11 cellular contexts compared by ENCODE assay signal in genomic region chr10:119377905-119378736, GRCh38.
A peak's percentile ranks its signal among the peaks of the same experiment; 100 is the strongest.
DNase-seq lines count a peak whose midpoint lies in the region; ATAC-seq and TF ChIP-seq lines count a peak whose summit lies in the region.
"Had no signal": no experiment of that assay in that cellular context is flagged by ENCODE, and none has a peak within 500 bp of the region (broad histone marks: within the 10 kb centered on the region; RNA-seq: fewer than 3 reads in every experiment).

No MANE protein-coding gene starts in this region.

- H3K27ac ChIP-seq in spleen: peak overlapping the region in 2 of 8 donors; percentile 28 to 48

- no peak for TF ChIP-seq POLR2A in spleen (IDR thresholded peaks at IDR 0.05)

- TF ChIP-seq CTCF in spleen (IDR thresholded peaks at IDR 0.05 in 8 of 11, conservative IDR thresholded peaks at IDR 0.05 in 3 of 11): no peak

- peak; percentile 69 for DNase-seq in NCI-H524 treated with DMSO at 0.1 percent for 48 hours (lab: John Stamatoyannopoulos, UW)
- DNase-seq in left ventricle myocardium superior: peak; percentile 76
- peak; percentile 70 for DNase-seq in spleen
- DNase-seq in activated naive CD8-positive, alpha-beta T cell treated with anti-CD3 and anti-CD28 coated beads, Interleukin-2, amount 50 U/mL, for 24 hours: no peak
- DNase-seq: activated CD8-positive, alpha-beta memory T cell treated with anti-CD3 and anti-CD28 coated beads, Interleukin-2, amount 50 U/mL, for 48 hours; NCI-H1436 treated with DMSO at 0.1 percent for 48 hours; stimulated activated CD4-positive, alpha-beta T cell treated with anti-CD3 and anti-CD28 coated beads, Interleukin-15, amount 100 ng/mL, for 24 hours had no signal

- H3K9me3 Mint-ChIP-seq in activated naive CD8-positive, alpha-beta T cell treated with anti-CD3 and anti-CD28 coated beads, Interleukin-2, amount 50 U/mL, for 24 hours: no peaks in the 10 kb centered on the region
- H3K9me3 Mint-ChIP-seq: naive thymus-derived CD8-positive, alpha-beta T cell had no signal

- no peaks in the 10 kb centered on the region for H3K27me3 ChIP-seq in spleen (replicated peaks in 1 of 7)

- intact Hi-C loops in left ventricle myocardium superior (cut with micrococcal nuclease) (no loop called here), spleen (cut with DNase I; ENCODE audit: low total_unique reads) (no loop called here)

- ATAC-seq in left ventricle myocardium superior (peak; percentile 83), GM21447 (IDR thresholded peaks at IDR 0.05; ENCODE audit: unreplicated experiment) (no peak), GM19023 (IDR thresholded peaks at IDR 0.05; ENCODE audit: unreplicated experiment) (no peak)
- no peak for ATAC-seq in activated naive CD8-positive, alpha-beta T cell treated with anti-CD3 and anti-CD28 coated beads, Interleukin-2, amount 50 U/mL, for 24 hours
- ATAC-seq: naive thymus-derived CD8-positive, alpha-beta T cell had no signal

- H3K9me3 ChIP-seq in spleen: no peaks in the 10 kb centered on the region

- no peak overlapping the region for H3K27ac Mint-ChIP-seq in activated naive CD8-positive, alpha-beta T cell treated with anti-CD3 and anti-CD28 coated beads, Interleukin-2, amount 50 U/mL, for 24 hours

- peaks cover 0 to 32% (median 13%) of the 10 kb centered on the region in 6 donors for H3K36me3 ChIP-seq in spleen

- H3K27me3 Mint-ChIP-seq in activated naive CD8-positive, alpha-beta T cell treated with anti-CD3 and anti-CD28 coated beads, Interleukin-2, amount 50 U/mL, for 24 hours: no peaks in the 10 kb centered on the region
- H3K27me3 Mint-ChIP-seq: naive thymus-derived CD8-positive, alpha-beta T cell had no signal

- peaks cover 17% of the 10 kb centered on the region for H3K4me1 Mint-ChIP-seq in activated naive CD8-positive, alpha-beta T cell treated with anti-CD3 and anti-CD28 coated beads, Interleukin-2, amount 50 U/mL, for 24 hours

- H3K4me3 Mint-ChIP-seq in activated naive CD8-positive, alpha-beta T cell treated with anti-CD3 and anti-CD28 coated beads, Interleukin-2, amount 50 U/mL, for 24 hours: no peak overlapping the region
- H3K4me3 Mint-ChIP-seq: naive thymus-derived CD8-positive, alpha-beta T cell had no signal

- peaks cover under 1% of the 10 kb centered on the region for H3K36me3 Mint-ChIP-seq in activated naive CD8-positive, alpha-beta T cell treated with anti-CD3 and anti-CD28 coated beads, Interleukin-2, amount 50 U/mL, for 24 hours (ENCODE audit: low read depth)

- no peak for TF ChIP-seq RAD21 in Ishikawa (IDR thresholded peaks at IDR 0.05; ENCODE audit: low read depth)

- H3K4me3 ChIP-seq in spleen: no peak overlapping the region

- TF ChIP-seq EP300 in Ishikawa (IDR thresholded peaks at IDR 0.05; ENCODE audit: borderline replicate concordance): 0 out of 2 replicates have a peak, but pooled peaks have one; percentile 29

- H3K4me1 ChIP-seq in spleen: peaks cover 4 to 61% (median 30%) of the 10 kb centered on the region in 6 donors

- WGBS in spleen, 5 donors: 87 to 93% (median 91%) methylated on average over 27 to 29 of the region's 29 CpGs

TF ChIP-seq in Ishikawa, 13 proteins besides CTCF, POLR2A, EP300 and RAD21:
- TF ChIP-seq FOXM1 (IDR thresholded peaks at IDR 0.05; ENCODE audit: borderline replicate concordance, low read depth) (no peak), TAF1 (IDR thresholded peaks at IDR 0.05; ENCODE audit: low read depth) (no peak), TCF12 (IDR thresholded peaks at IDR 0.05; ENCODE audit: low read depth) (peak; percentile 76), NFIC (IDR thresholded peaks at IDR 0.05) (peak; percentile 64), TEAD4 (IDR thresholded peaks at IDR 0.05) (0 out of 2 replicates have a peak, but pooled peaks have one; percentile 14), EGR1 (IDR thresholded peaks at IDR 0.05) (peak; percentile 30; the same call in 1 of the 2 replicates), USF1 (IDR thresholded peaks at IDR 0.05) (no peak), MAX (IDR thresholded peaks at IDR 0.05) (no peak), ZBTB7A (IDR thresholded peaks at IDR 0.05; ENCODE audit: low read depth) (no peak)
